ENCODE assay signal across 8 cellular contexts in the genomic region with DNA sequence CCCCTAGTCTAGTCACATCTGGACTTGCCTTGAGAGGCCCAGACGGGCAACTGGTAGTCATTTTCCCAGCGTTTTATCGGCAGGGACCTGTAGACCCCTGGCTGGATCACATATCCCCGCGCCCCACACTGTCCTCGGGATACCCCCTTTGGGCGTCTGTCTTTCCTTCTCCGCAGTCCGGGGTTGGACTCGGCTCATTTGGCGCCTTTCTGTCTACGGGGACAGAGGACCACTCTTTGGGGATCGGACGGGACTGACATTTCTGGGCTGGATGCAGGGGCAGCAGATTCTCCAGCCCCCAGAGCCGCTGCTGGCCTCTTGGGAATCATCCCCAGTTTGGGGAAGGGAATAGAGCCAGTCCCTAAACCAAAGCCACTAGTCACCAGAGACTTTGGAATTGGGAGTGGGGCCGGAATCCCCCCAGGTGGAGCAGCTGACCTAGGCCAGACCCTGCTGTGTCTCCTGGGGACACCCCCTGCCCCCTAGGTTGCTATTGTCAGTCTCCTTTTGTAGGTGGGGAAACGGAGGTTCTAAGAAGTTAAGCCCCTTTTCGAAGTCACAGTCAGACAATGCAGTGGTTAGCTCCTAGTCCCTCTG. TPM values are rescaled to one million over a fixed set of nuclear protein-coding genes. Genes with fewer than 3 reads are reported as not detected.
A peak's percentile ranks its signal among the peaks of the same experiment; 100 is the strongest.
DNase-seq lines count a peak whose midpoint lies in the region; ATAC-seq lines count a peak whose summit lies in the region.

No MANE protein-coding gene starts in this region.

- peaks cover 3% of the 10 kb centered on the region for H3K36me3 Mint-ChIP-seq in activated T-cell treated with anti-CD3 and anti-CD28 coated beads, Interleukin-2, amount 50 U/mL, for 4 hours (ENCODE audit: insufficient read depth)
- H3K36me3 Mint-ChIP-seq in activated CD8-positive, alpha-beta T cell treated with anti-CD3 and anti-CD28 coated beads, Interleukin-2, amount 10 ng/mL, durations not matched to agents 7 days and 5 days (ENCODE audit: low read depth), result peaks cover 18% of the 10 kb centered on the region

- peak overlapping the region; percentile 59; the same call in 1 of the 2 replicates for H3K4me3 ChIP-seq in iPS DF 6.9 (ENCODE audit: low read length)

- POLR2A ChIA-PET in activated CD8-positive, alpha-beta T cell treated with anti-CD3 and anti-CD28 coated beads, Interleukin-2, amount 10 ng/mL, durations not matched to agents 7 days and 5 days (lab: Charles Lee), result interaction anchor here (3.0 kb wide), 1 partner anchor 11 kb away, joined by 46 read pairs; no protein-coding TSS in a partner anchor

- no peaks in the 10 kb centered on the region; the same call in 1 of the 2 replicates for H3K27me3 ChIP-seq in iPS DF 6.9 (ENCODE audit: control insufficient read depth, insufficient read depth, low read length)

- peak; percentile 4 to 16 for ATAC-seq in activated T-cell treated with anti-CD3 and anti-CD28 coated beads, Interleukin-2, amount 50 U/mL, for 4 hours
- ATAC-seq in activated CD8-positive, alpha-beta T cell treated with anti-CD3 and anti-CD28 coated beads, Interleukin-2, amount 10 ng/mL, durations not matched to agents 7 days and 5 days, result peak; percentile 31
- ATAC-seq in stimulated activated naive CD8-positive, alpha-beta T cell treated with anti-CD3 and anti-CD28 coated beads, Interleukin-15, Interleukin-2, amounts not matched to agents 100 U/mL and 50 U/mL, for 24 hours, result no peak

- H3K9me3 Mint-ChIP-seq in activated T-cell treated with anti-CD3 and anti-CD28 coated beads, Interleukin-2, amount 50 U/mL, for 4 hours, result no peaks in the 10 kb centered on the region
- no peaks in the 10 kb centered on the region for H3K9me3 Mint-ChIP-seq in activated CD8-positive, alpha-beta T cell treated with anti-CD3 and anti-CD28 coated beads, Interleukin-2, amount 10 ng/mL, durations not matched to agents 7 days and 5 days (ENCODE audit: insufficient read depth)

- peak overlapping the region; percentile 87 for H3K27ac Mint-ChIP-seq in activated CD8-positive, alpha-beta T cell treated with anti-CD3 and anti-CD28 coated beads, Interleukin-2, amount 10 ng/mL, durations not matched to agents 7 days and 5 days

- in situ Hi-C loops in ACHN (cut with HindIII; ENCODE audit: low pct_ligation_motif_present, low pct_unique_long_range_greater_than_20kb, low sequenced_read_pairs), result no loop called here

- H3K36me3 ChIP-seq in iPS DF 6.9 (ENCODE audit: control insufficient read depth, insufficient read depth, low read length), result no peaks in the 10 kb centered on the region

- H3K27me3 Mint-ChIP-seq in activated T-cell treated with anti-CD3 and anti-CD28 coated beads, Interleukin-2, amount 50 U/mL, for 4 hours (ENCODE audit: low read depth), result no peaks in the 10 kb centered on the region
- H3K27me3 Mint-ChIP-seq in activated CD8-positive, alpha-beta T cell treated with anti-CD3 and anti-CD28 coated beads, Interleukin-2, amount 10 ng/mL, durations not matched to agents 7 days and 5 days (ENCODE audit: low read depth), result no peaks in the 10 kb centered on the region

- no peak overlapping the region for H3K27ac ChIP-seq in iPS DF 6.9 (ENCODE audit: low read length)

- no peaks in the 10 kb centered on the region for H3K9me3 ChIP-seq in iPS DF 6.9 (ENCODE audit: control insufficient read depth, insufficient read depth, low read length)

- peaks cover 48% of the 10 kb centered on the region for H3K4me1 Mint-ChIP-seq in activated T-cell treated with anti-CD3 and anti-CD28 coated beads, Interleukin-2, amount 50 U/mL, for 4 hours (ENCODE audit: low read depth)
- peaks cover 45% of the 10 kb centered on the region for H3K4me1 Mint-ChIP-seq in activated CD8-positive, alpha-beta T cell treated with anti-CD3 and anti-CD28 coated beads, Interleukin-2, amount 10 ng/mL, durations not matched to agents 7 days and 5 days (ENCODE audit: low read depth)

- DNase-seq in activated T-cell treated with anti-CD3 and anti-CD28 coated beads, Interleukin-2, amount 50 U/mL, for 4 hours, result no peak
- no peak for DNase-seq in activated T-cell treated with anti-CD3 and anti-CD28 coated beads, Interleukin-2, amount 50 U/mL, for 1 hour
- DNase-seq in activated CD8-positive, alpha-beta T cell treated with anti-CD3 and anti-CD28 coated beads, Interleukin-2, amount 10 ng/mL, durations not matched to agents 7 days and 5 days, result no peak
- DNase-seq in iPS DF 6.9 (ENCODE audit: low read depth, low spot score), result no peak
- DNase-seq in stimulated activated naive CD8-positive, alpha-beta T cell treated with anti-CD3 and anti-CD28 coated beads, Interleukin-15, Interleukin-2, amounts not matched to agents 100 U/mL and 50 U/mL, for 24 hours, result peak; percentile 57
- DNase-seq in ACHN, result no peak
- DNase-seq in stimulated activated CD4-positive, alpha-beta T cell treated with anti-CD3 and anti-CD28 coated beads, Interleukin-12 subunit alpha, Interleukin-12 subunit beta, amount 100 ng/mL, for 4 hours, result no peak
- DNase-seq in COLO829 (ENCODE audit: low spot score), result no peak

- CTCF ChIA-PET in activated CD8-positive, alpha-beta T cell treated with anti-CD3 and anti-CD28 coated beads, Interleukin-2, amount 10 ng/mL, durations not matched to agents 7 days and 5 days (lab: Charles Lee), result interaction anchor here (1.1 to 6.7 kb wide), 8 partner anchors 8 to 464 kb away, joined by 3 to 42 read pairs (median 4); no protein-coding TSS in a partner anchor

- peak overlapping the region; percentile 87 for H3K4me3 Mint-ChIP-seq in activated T-cell treated with anti-CD3 and anti-CD28 coated beads, Interleukin-2, amount 50 U/mL, for 4 hours
- H3K4me3 Mint-ChIP-seq in activated CD8-positive, alpha-beta T cell treated with anti-CD3 and anti-CD28 coated beads, Interleukin-2, amount 10 ng/mL, durations not matched to agents 7 days and 5 days, result peak overlapping the region; percentile 94

- H3K4me1 ChIP-seq in iPS DF 6.9 (ENCODE audit: control insufficient read depth, insufficient read depth, low read length), result no peaks in the 10 kb centered on the region

- no CpG with 5 or more reads among the region's 18 CpGs for WGBS in iPS DF 6.9 (ENCODE audit: insufficient coverage, insufficient read length)

RNA-seq across cellular contexts. Expression of a gene that starts 0.7 kb away (rescaled TPM):
- 1 to 10 TPM; 6.8 to 8.9 (median 7.9) TPM for total RNA-seq in activated T-cell treated with anti-CD3 and anti-CD28 coated beads, Interleukin-2, amount 50 U/mL, for 4 hours
- total RNA-seq in activated CD8-positive, alpha-beta T cell treated with anti-CD3 and anti-CD28 coated beads, Interleukin-2, amount 10 ng/mL, durations not matched to agents 7 days and 5 days, result 10 to 100 TPM; 35.9 to 36.3 TPM
